14 cellular contexts compared by ENCODE assay signal in the genomic region with DNA sequence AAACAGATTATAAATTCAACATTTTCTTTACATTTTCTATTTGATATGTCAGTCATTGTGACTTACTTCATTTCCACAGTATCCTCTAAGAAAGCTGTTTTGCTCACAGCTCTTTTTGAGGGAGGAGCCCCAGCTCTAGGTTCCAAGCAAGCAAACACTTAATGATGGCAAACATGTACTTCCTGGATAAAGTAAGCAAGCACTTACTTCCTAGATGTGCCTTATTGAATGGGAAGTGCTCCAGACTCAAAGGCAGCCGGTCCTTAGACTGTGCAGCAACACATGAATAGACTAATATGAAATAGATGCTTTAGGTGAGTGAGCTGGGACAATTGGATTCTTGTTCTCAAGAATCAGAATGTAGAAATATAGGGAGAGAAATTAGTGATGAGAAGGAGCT.
A peak's percentile ranks its signal among the peaks of the same experiment; 100 is the strongest.
DNase-seq lines count a peak whose midpoint lies in the region; ATAC-seq and TF ChIP-seq lines count a peak whose summit lies in the region.
"Had no signal": no experiment of that assay in that cellular context is flagged by ENCODE, and none has a peak within 500 bp of the region (broad histone marks: within the 10 kb centered on the region; RNA-seq: fewer than 3 reads in every experiment).

No MANE protein-coding gene starts in this region.

- H3K27ac ChIP-seq in lower lobe of right lung, result no peak overlapping the region
- H3K27ac ChIP-seq: BLaER1 treated with 17β-estradiol and CSF1 and Interleukin-3, amounts not matched to agents 10 nM and 100 nM; GM23248 had no signal

- no peak for TF ChIP-seq CTCF in lower lobe of right lung (IDR thresholded peaks at IDR 0.05)

- H3K27me3 ChIP-seq in lower lobe of right lung (ENCODE audit: low read depth), result no peaks in the 10 kb centered on the region
- H3K27me3 ChIP-seq: BLaER1 treated with 17β-estradiol and CSF1 and Interleukin-3, amounts not matched to agents 10 nM and 100 nM had no signal

- ATAC-seq in lower lobe of right lung, result peak; percentile 71 to 76
- ATAC-seq: CD8-positive, alpha-beta T cell; GM12878 had no signal

- intact Hi-C loops in lower lobe of right lung (cut with DNase I), result no loop called here

- H3K4me1 ChIP-seq in lower lobe of right lung, result no peaks in the 10 kb centered on the region
- H3K4me1 ChIP-seq: BLaER1 treated with 17β-estradiol and CSF1 and Interleukin-3, amounts not matched to agents 10 nM and 100 nM had no signal

- no peaks in the 10 kb centered on the region for H3K9me3 ChIP-seq in lower lobe of right lung

- no peaks in the 10 kb centered on the region for H3K36me3 ChIP-seq in lower lobe of right lung
- H3K36me3 ChIP-seq: BLaER1 treated with 17β-estradiol and CSF1 and Interleukin-3, amounts not matched to agents 10 nM and 100 nM had no signal

- peak; percentile 18 for DNase-seq in NCI-H510A treated with DMSO at 0.1 percent for 48 hours (lab: John Stamatoyannopoulos, UW)
- no peak for DNase-seq in NCI-H510A (lab: John Stamatoyannopoulos, UW)
- DNase-seq in NCI-H2029 (lab: John Stamatoyannopoulos, UW), result peak; percentile 35
- no peak for DNase-seq in lower lobe of right lung
- DNase-seq in GOT3 (lab: John Stamatoyannopoulos, UW), result no peak
- no peak for DNase-seq in NCI-H226
- DNase-seq: Calu3; CD8-positive, alpha-beta T cell; DND-41; EL; GM23248; HCEC 1CT had no signal

- H3K4me3 ChIP-seq in lower lobe of right lung, result no peak overlapping the region
- H3K4me3 ChIP-seq: BLaER1 treated with 17β-estradiol and CSF1 and Interleukin-3, amounts not matched to agents 10 nM and 100 nM; GM12878; GM23248 had no signal

Comparison
In these comparisons a context has a peak if more than half of its experiments do, and no peak if none do; other contexts are left out.
1. DNase-seq: peak in NCI-H510A treated with DMSO at 0.1 percent for 48 hours (single experiment) and NCI-H2029 (single experiment); none in NCI-H510A (single experiment), lower lobe of right lung (single experiment), GOT3 (single experiment) and NCI-H226 (single experiment).